31 cellular contexts compared by ENCODE assay signal in genomic region chr11:124331873-124332272, GRCh38. TPM values are rescaled to one million over a fixed set of nuclear protein-coding genes. Genes with fewer than 3 reads are reported as not detected.
DNase-seq lines count a peak whose midpoint lies in the region; ATAC-seq, FAIRE-seq and TF ChIP-seq lines count a peak whose summit lies in the region.
"Had no signal": no experiment of that assay in that cellular context is flagged by ENCODE, and none has a peak within 500 bp of the region (broad histone marks: within the 10 kb centered on the region; RNA-seq: fewer than 3 reads in every experiment).

No MANE protein-coding gene starts in this region.

- TF ChIP-seq RAD21 in HepG2 (CRISPR knock-in tag; IDR thresholded peaks at IDR 0.05) = no peak
- TF ChIP-seq RAD21 in K562 (CRISPR knock-in tag; conservative IDR thresholded peaks at IDR 0.05 in 1 of 2, IDR thresholded peaks at IDR 0.05 in 1 of 2) = no peak

- FAIRE-seq in HepG2 (lab: Jason Lieb, UNC) = no peak
- FAIRE-seq in K562 (lab: Jason Lieb, UNC) = no peak
- FAIRE-seq in islet of Langerhans (lab: Jason Lieb, UNC) = peak; percentile 9
- FAIRE-seq: GM12878, GM12892, GM19239 had no signal

- no peaks in the 10 kb centered on the region for H4K20me1 ChIP-seq in HepG2 (ENCODE audit: insufficient read depth, low read length)
- no peaks in the 10 kb centered on the region for H4K20me1 ChIP-seq in K562 (replicated peaks; ENCODE audit: control insufficient read depth, insufficient read depth, low read length)
- H4K20me1 ChIP-seq: BLaER1 had no signal

- H3K27ac ChIP-seq in HepG2 (ENCODE audit: extremely low read length, insufficient read depth, low read length) = no peak overlapping the region
- no peak overlapping the region for H3K27ac ChIP-seq in right lobe of liver
- H3K27ac ChIP-seq in K562 (ENCODE audit: extremely low read depth, low read depth, low read length) = no peak overlapping the region
- H3K27ac ChIP-seq: 22Rv1, BLaER1 had no signal

- TF ChIP-seq POLR2A in HepG2 (IDR thresholded peaks at IDR 0.05; ENCODE audit: insufficient read depth in 1 of 2, low read depth in 2 of 2, low read length in 2 of 2) (no peak), right lobe of liver (IDR thresholded peaks at IDR 0.05) (no peak), K562 (conservative IDR thresholded peaks at IDR 0.05) (no peak)

- POLR2A ChIA-PET in HepG2 (lab: Yijun Ruan, JAX) (no interaction called here), K562 (lab: Yijun Ruan, JAX) (interaction anchor here (1.2 kb wide), 1 partner anchor 10 kb away, joined by 3 read pairs; no protein-coding TSS in a partner anchor)

- H3K79me2 ChIP-seq in HepG2 (ENCODE audit: insufficient read depth, low read length) = no peaks in the 10 kb centered on the region
- H3K79me2 ChIP-seq in K562 (ENCODE audit: control insufficient read depth, insufficient read depth, low read length) = no peaks in the 10 kb centered on the region

- 0% methylated on average over 3 of the region's 3 CpGs for WGBS in HepG2 (ENCODE audit: low lambda C conversion rate)
- 33% methylated on average over 3 of the region's 3 CpGs for WGBS in right lobe of liver (ENCODE audit: insufficient coverage, low coverage, low lambda C conversion rate, missing lambda C conversion rate)
- 48% methylated on average over 3 of the region's 3 CpGs for WGBS in K562 (ENCODE audit: insufficient coverage, low coverage, missing lambda C conversion rate)

- no peak for TF ChIP-seq EP300 in HepG2 (IDR thresholded peaks at IDR 0.05; ENCODE audit: low read depth in 2 of 2, low read length in 2 of 2)
- no peak for TF ChIP-seq EP300 in HepG2 (CRISPR knock-in tag; IDR thresholded peaks at IDR 0.05; ENCODE audit: borderline replicate concordance)
- no peak for TF ChIP-seq EP300 in K562 (IDR thresholded peaks at IDR 0.05; ENCODE audit: low read length)

- H3K4me1 ChIP-seq in HepG2 (ENCODE audit: insufficient read depth, low read length) = no peaks in the 10 kb centered on the region
- no peaks in the 10 kb centered on the region for H3K4me1 ChIP-seq in right lobe of liver
- no peaks in the 10 kb centered on the region for H3K4me1 ChIP-seq in K562 (replicated peaks in 1 of 2; ENCODE audit: control insufficient read depth in 2 of 2, insufficient read depth in 2 of 2, low read length in 2 of 2)
- H3K4me1 ChIP-seq: BE2C had no signal

- intact Hi-C loops in HepG2 (cut with micrococcal nuclease; ENCODE audit: unreplicated experiment) = no loop called here
- intact Hi-C loops in right lobe of liver (cut with DNase I) = no loop called here
- intact Hi-C loops in K562 (cut with micrococcal nuclease) = loop anchor here (2.0 kb wide), 1 partner anchor 261 kb away; no protein-coding TSS in a partner anchor

- H3K4me2 ChIP-seq in HepG2 (ENCODE audit: low read depth, low read length) = no peak overlapping the region
- H3K4me2 ChIP-seq in K562 (ENCODE audit: insufficient read depth, low read length) = no peak overlapping the region
- H3K4me2 ChIP-seq: BLaER1 had no signal

- H3K4me3 ChIP-seq in HepG2 (replicated peaks in 1 of 3; ENCODE audit: insufficient read depth in 1 of 3, low read depth in 2 of 3, low read length in 3 of 3) = no peak overlapping the region
- no peak overlapping the region for H3K4me3 ChIP-seq in right lobe of liver
- no peak overlapping the region for H3K4me3 ChIP-seq in K562
- H3K4me3 ChIP-seq: BLaER1, GM12878 had no signal

- H3K9ac ChIP-seq in HepG2 (ENCODE audit: insufficient read depth, low read depth, low read length) (no peak overlapping the region), K562 (ENCODE audit: insufficient read depth in 1 of 2, low read depth in 2 of 2, low read length in 2 of 2) (no peak overlapping the region)
- H3K9ac ChIP-seq: BLaER1 had no signal

- H3K36me3 ChIP-seq in HepG2 (replicated peaks in 1 of 2; ENCODE audit: control insufficient read depth in 1 of 2, insufficient read depth in 2 of 2, low read length in 2 of 2) (no peaks in the 10 kb centered on the region), right lobe of liver (no peaks in the 10 kb centered on the region), K562 (ENCODE audit: control insufficient read depth, insufficient read depth, low read length) (no peaks in the 10 kb centered on the region)
- H3K36me3 ChIP-seq: BE2C, BLaER1 had no signal

- H3K27me3 ChIP-seq in HepG2 (ENCODE audit: control insufficient read depth in 1 of 2, insufficient read depth in 2 of 2, low read length in 2 of 2) (no peaks in the 10 kb centered on the region), right lobe of liver (no peaks in the 10 kb centered on the region), K562 (ENCODE audit: control insufficient read depth in 2 of 2, insufficient read depth in 2 of 2, low read length in 2 of 2) (no peaks in the 10 kb centered on the region)
- H3K27me3 ChIP-seq: BE2C, BLaER1 had no signal

- no peaks in the 10 kb centered on the region for H3K9me1 ChIP-seq in K562 (ENCODE audit: control insufficient read depth, insufficient read depth, low read length)

- TF ChIP-seq CTCF in HepG2 (CRISPR knock-in tag; IDR thresholded peaks at IDR 0.05) = no peak
- TF ChIP-seq CTCF in right lobe of liver (IDR thresholded peaks at IDR 0.05) = no peak
- TF ChIP-seq CTCF in K562 (IDR thresholded peaks at IDR 0.05 in 2 of 3, conservative IDR thresholded peaks at IDR 0.05 in 1 of 3; ENCODE audit: insufficient read depth in 2 of 3, low read depth in 1 of 3, low read length in 3 of 3) = no peak

- no peak for ATAC-seq in HepG2
- no peak for ATAC-seq in right lobe of liver
- no peak for ATAC-seq in K562
- no peak for ATAC-seq in GM18502 (IDR thresholded peaks at IDR 0.05; ENCODE audit: poor library complexity, unreplicated experiment)
- ATAC-seq: GM12878 had no signal

- H3K9me3 ChIP-seq in HepG2 (ENCODE audit: low read length) (no peaks in the 10 kb centered on the region), right lobe of liver (no peaks in the 10 kb centered on the region), K562 (replicated peaks; ENCODE audit: control insufficient read depth, insufficient read depth, low read depth, low read length) (no peaks in the 10 kb centered on the region)
- H3K9me3 ChIP-seq: BE2C, BLaER1 had no signal

- in situ Hi-C loops in HepG2 (cut with HindIII; ENCODE audit: extremely low pct_ligation_motif_present, low pct_unique_long_range_greater_than_20kb) (no loop called here), K562 (cut with MboI) (no loop called here)

- no peak for DNase-seq in HepG2 (ENCODE audit: low spot score)
- DNase-seq in right lobe of liver = no peak
- DNase-seq in K562 (ENCODE audit: extremely low read depth in 1 of 4, low spot score in 3 of 4) = no peak
- DNase-seq in NCI-H510A (lab: John Stamatoyannopoulos, UW) = no peak
- DNase-seq: ACHN; BE2C; C1 segment of cervical spinal cord; CD4-positive, alpha-beta memory T cell; CD4-positive, CD25-positive, alpha-beta regulatory T cell; CD8-positive, alpha-beta memory T cell; COR-L47; DMS 273 treated with DMSO at 0.1 percent for 48 hours; DMS153; DMS53; DMS79; DND-41; EL; GDM1 had no signal

- no peak overlapping the region for H2AFZ ChIP-seq in HepG2 (ENCODE audit: low read length)
- no peak overlapping the region for H2AFZ ChIP-seq in K562 (ENCODE audit: low read depth, low read length)

- no TSS peak for BruUV-seq in HepG2 (replicated peaks; lab: Mats Ljungman, UMichigan)
- BruUV-seq in K562 (replicated peaks; lab: Mats Ljungman, UMichigan) = no TSS peak

- CTCF ChIA-PET in HepG2 (lab: Yijun Ruan, JAX; ENCODE audit: low intra/inter-chr PET ratio, low total read pairs) (no interaction called here), K562 (lab: Yijun Ruan, JAX; ENCODE audit: low intra/inter-chr PET ratio) (no interaction called here)

RNA-seq across cellular contexts. Expression of gene OR8D2, which starts 11.9 kb away (rescaled TPM):
- total RNA-seq in HepG2 (2016; rRNA removed; fragmentation: Illumina TruSeq; extraction: Trizol) (not detected in 2 replicates), right lobe of liver (not detected), K562 (2014; rRNA removed) (not detected in 2 replicates), K562 (2014; rRNA removed; fragmentation: Illumina TruSeq; extraction: Trizol) (not detected in 2 replicates), K562 (2015; rRNA removed; fragmentation: Illumina TruSeq; extraction: Trizol) (not detected in 2 replicates), K562 (2021) (not detected in 2 replicates)
- not detected in 2 replicates for total RNA-seq in HepG2 (2016; cell fraction: cytosol; rRNA removed; fragmentation: Illumina TruSeq; extraction: Trizol; ENCODE audit: low read depth)
- total RNA-seq in HepG2 (2016; cell fraction: insoluble cytoplasmic fraction; rRNA removed; fragmentation: Illumina TruSeq; extraction: Trizol) = not detected in 2 replicates
- not detected in 2 replicates for total RNA-seq in HepG2 (2016; cell fraction: membrane; rRNA removed; fragmentation: Illumina TruSeq; extraction: Trizol)
- not detected in 2 replicates for total RNA-seq in HepG2 (2016; cell fraction: nucleus; rRNA removed; fragmentation: Illumina TruSeq; extraction: Trizol)
- polyA plus RNA-seq in HepG2 (2011; rRNA removed) (not detected in 2 replicates), K562 (2011; rRNA removed) (not detected in 2 replicates), K562 (2014; fragmentation: Illumina TruSeq; extraction: Trizol) (not detected in 2 replicates), K562 (2014; fragmentation: Nextera tagmentation; extraction: Ambion mirVana) (under 1 TPM; 0.06 to 0.21 TPM), K562 (2014; rRNA removed) (not detected in 2 replicates)
- not detected in 2 replicates for polyA plus RNA-seq in HepG2 (2011; cell fraction: cytosol; rRNA removed)
- not detected in 2 replicates for polyA plus RNA-seq in HepG2 (2011; cell fraction: nucleus; rRNA removed)
- not detected in 2 replicates for polyA plus RNA-seq in HepG2 (2012)
- polyA plus RNA-seq in HepG2 (2016; cell fraction: cytosol; fragmentation: Illumina TruSeq; extraction: Trizol; ENCODE audit: low read depth) = not detected in 2 replicates
- polyA plus RNA-seq in HepG2 (2016; cell fraction: insoluble cytoplasmic fraction; fragmentation: Illumina TruSeq; extraction: Trizol; ENCODE audit: low read depth) = not detected in 2 replicates
- polyA plus RNA-seq in HepG2 (2016; cell fraction: membrane; fragmentation: Illumina TruSeq; extraction: Trizol; ENCODE audit: low read depth) = not detected in 2 replicates
- polyA plus RNA-seq in HepG2 (2016; cell fraction: nucleus; fragmentation: Illumina TruSeq; extraction: Trizol; ENCODE audit: insufficient read depth, low read depth) = not detected in 2 replicates
- not detected in 2 replicates for polyA minus RNA-seq in HepG2 (2011; rRNA and poly(A)+ RNA removed; ENCODE audit: low replicate concordance)
- not detected in 2 replicates for polyA minus RNA-seq in HepG2 (2011; cell fraction: cytosol; rRNA and poly(A)+ RNA removed)
- polyA minus RNA-seq in HepG2 (2011; cell fraction: nucleus; rRNA and poly(A)+ RNA removed) = not detected in 2 replicates
- not detected in 2 replicates for total RNA-seq in K562 (2011; cell fraction: chromatin; rRNA removed; ENCODE audit: low replicate concordance)
- total RNA-seq in K562 (2011; cell fraction: nucleolus; rRNA removed) = not detected in 2 replicates
- not detected in 2 replicates for total RNA-seq in K562 (2011; cell fraction: nucleoplasm; rRNA removed)
- polyA plus RNA-seq in K562 (2011; cell fraction: cytosol; rRNA removed) = not detected in 2 replicates
- polyA plus RNA-seq in K562 (2011; cell fraction: nucleus; rRNA removed) = not detected in 2 replicates
- 0.12 and 0.15 TPM in 2 replicates for polyA plus RNA-seq in K562 (2012)
- polyA minus RNA-seq in K562 (2011; rRNA and poly(A)+ RNA removed) = not detected in 2 replicates
- polyA minus RNA-seq in K562 (2011; cell fraction: cytosol; rRNA and poly(A)+ RNA removed) = not detected in 2 replicates
- 0.40 TPM in 1 of 2 replicates, not detected in the other for polyA minus RNA-seq in K562 (2011; cell fraction: nucleus; rRNA and poly(A)+ RNA removed)
- total RNA-seq: A172; A673; CD4-positive, alpha-beta memory T cell; CD4-positive, CD25-positive, alpha-beta regulatory T cell; CD8-positive, alpha-beta memory T cell; Daoy; G401; GM12878 had no signal
- polyA plus RNA-seq: AG04450; CD14-positive monocyte; CD4-positive, alpha-beta memory T cell; CD4-positive, CD25-positive, alpha-beta regulatory T cell; CD8-positive, alpha-beta memory T cell; GM12878 had no signal

RNA-seq across cellular contexts. Expression of gene OR8D1, which starts 18.1 kb away (rescaled TPM):
- total RNA-seq in HepG2 (2016; rRNA removed; fragmentation: Illumina TruSeq; extraction: Trizol) (not detected in 2 replicates), right lobe of liver (not detected), K562 (2014; rRNA removed) (not detected in 2 replicates), K562 (2014; rRNA removed; fragmentation: Illumina TruSeq; extraction: Trizol) (not detected in 2 replicates), K562 (2015; rRNA removed; fragmentation: Illumina TruSeq; extraction: Trizol) (not detected in 2 replicates), K562 (2021) (not detected in 2 replicates)
- not detected in 2 replicates for total RNA-seq in HepG2 (2016; cell fraction: cytosol; rRNA removed; fragmentation: Illumina TruSeq; extraction: Trizol; ENCODE audit: low read depth)
- total RNA-seq in HepG2 (2016; cell fraction: insoluble cytoplasmic fraction; rRNA removed; fragmentation: Illumina TruSeq; extraction: Trizol) = not detected in 2 replicates
- not detected in 2 replicates for total RNA-seq in HepG2 (2016; cell fraction: membrane; rRNA removed; fragmentation: Illumina TruSeq; extraction: Trizol)
- not detected in 2 replicates for total RNA-seq in HepG2 (2016; cell fraction: nucleus; rRNA removed; fragmentation: Illumina TruSeq; extraction: Trizol)
- polyA plus RNA-seq in HepG2 (2011; rRNA removed) (not detected in 2 replicates), K562 (2011; rRNA removed) (not detected in 2 replicates), K562 (2014; fragmentation: Illumina TruSeq; extraction: Trizol) (not detected in 2 replicates), K562 (2014; fragmentation: Nextera tagmentation; extraction: Ambion mirVana) (under 1 TPM; 0.08 to 0.55 TPM), K562 (2014; rRNA removed) (not detected in 2 replicates)
- not detected in 2 replicates for polyA plus RNA-seq in HepG2 (2011; cell fraction: cytosol; rRNA removed)
- not detected in 2 replicates for polyA plus RNA-seq in HepG2 (2011; cell fraction: nucleus; rRNA removed)
- not detected in 2 replicates for polyA plus RNA-seq in HepG2 (2012)
- polyA plus RNA-seq in HepG2 (2016; cell fraction: cytosol; fragmentation: Illumina TruSeq; extraction: Trizol; ENCODE audit: low read depth) = not detected in 2 replicates
- not detected in 2 replicates for polyA plus RNA-seq in HepG2 (2016; cell fraction: insoluble cytoplasmic fraction; fragmentation: Illumina TruSeq; extraction: Trizol; ENCODE audit: low read depth)
- not detected in 2 replicates for polyA plus RNA-seq in HepG2 (2016; cell fraction: membrane; fragmentation: Illumina TruSeq; extraction: Trizol; ENCODE audit: low read depth)
- polyA plus RNA-seq in HepG2 (2016; cell fraction: nucleus; fragmentation: Illumina TruSeq; extraction: Trizol; ENCODE audit: insufficient read depth, low read depth) = not detected in 2 replicates
- polyA minus RNA-seq in HepG2 (2011; rRNA and poly(A)+ RNA removed; ENCODE audit: low replicate concordance) = 1.2 TPM in 1 of 2 replicates, not detected in the other
- not detected in 2 replicates for polyA minus RNA-seq in HepG2 (2011; cell fraction: cytosol; rRNA and poly(A)+ RNA removed)
- polyA minus RNA-seq in HepG2 (2011; cell fraction: nucleus; rRNA and poly(A)+ RNA removed) = not detected in 2 replicates
- total RNA-seq in K562 (2011; cell fraction: chromatin; rRNA removed; ENCODE audit: low replicate concordance) = 0.07 TPM in 1 of 2 replicates, not detected in the other
- total RNA-seq in K562 (2011; cell fraction: nucleolus; rRNA removed) = not detected in 2 replicates
- total RNA-seq in K562 (2011; cell fraction: nucleoplasm; rRNA removed) = not detected in 2 replicates
- polyA plus RNA-seq in K562 (2011; cell fraction: cytosol; rRNA removed) = not detected in 2 replicates
- not detected in 2 replicates for polyA plus RNA-seq in K562 (2011; cell fraction: nucleus; rRNA removed)
- polyA plus RNA-seq in K562 (2012) = 0.16 and 0.51 TPM in 2 replicates
- 0.03 TPM in 1 of 2 replicates, not detected in the other for polyA minus RNA-seq in K562 (2011; rRNA and poly(A)+ RNA removed)
- polyA minus RNA-seq in K562 (2011; cell fraction: cytosol; rRNA and poly(A)+ RNA removed) = not detected in 2 replicates
- polyA minus RNA-seq in K562 (2011; cell fraction: nucleus; rRNA and poly(A)+ RNA removed) = 0.11 and 0.13 TPM in 2 replicates
- total RNA-seq: A172; CD4-positive, alpha-beta memory T cell; CD4-positive, CD25-positive, alpha-beta regulatory T cell; CD8-positive, alpha-beta memory T cell; Daoy; G401; GM12878 had no signal
- polyA plus RNA-seq: AG04450; CD14-positive monocyte; CD4-positive, alpha-beta memory T cell; CD4-positive, CD25-positive, alpha-beta regulatory T cell; CD8-positive, alpha-beta memory T cell; GM12878 had no signal

RNA-seq across cellular contexts. Expression of gene OR8B2, which starts 52.4 kb away (rescaled TPM):
- not detected in 2 replicates for total RNA-seq in HepG2 (2016; rRNA removed; fragmentation: Illumina TruSeq; extraction: Trizol)
- total RNA-seq in HepG2 (2016; cell fraction: cytosol; rRNA removed; fragmentation: Illumina TruSeq; extraction: Trizol; ENCODE audit: low read depth) = not detected in 2 replicates
- total RNA-seq in HepG2 (2016; cell fraction: insoluble cytoplasmic fraction; rRNA removed; fragmentation: Illumina TruSeq; extraction: Trizol) = not detected in 2 replicates
- not detected in 2 replicates for total RNA-seq in HepG2 (2016; cell fraction: membrane; rRNA removed; fragmentation: Illumina TruSeq; extraction: Trizol)
- total RNA-seq in HepG2 (2016; cell fraction: nucleus; rRNA removed; fragmentation: Illumina TruSeq; extraction: Trizol) = not detected in 2 replicates
- polyA plus RNA-seq in HepG2 (2011; rRNA removed) = not detected in 2 replicates
- not detected in 2 replicates for polyA plus RNA-seq in HepG2 (2011; cell fraction: cytosol; rRNA removed)
- not detected in 2 replicates for polyA plus RNA-seq in HepG2 (2011; cell fraction: nucleus; rRNA removed)
- not detected in 2 replicates for polyA plus RNA-seq in HepG2 (2012)
- not detected in 2 replicates for polyA plus RNA-seq in HepG2 (2016; cell fraction: cytosol; fragmentation: Illumina TruSeq; extraction: Trizol; ENCODE audit: low read depth)
- polyA plus RNA-seq in HepG2 (2016; cell fraction: insoluble cytoplasmic fraction; fragmentation: Illumina TruSeq; extraction: Trizol; ENCODE audit: low read depth) = not detected in 2 replicates
- polyA plus RNA-seq in HepG2 (2016; cell fraction: membrane; fragmentation: Illumina TruSeq; extraction: Trizol; ENCODE audit: low read depth) = not detected in 2 replicates
- not detected in 2 replicates for polyA plus RNA-seq in HepG2 (2016; cell fraction: nucleus; fragmentation: Illumina TruSeq; extraction: Trizol; ENCODE audit: insufficient read depth, low read depth)
- not detected in 2 replicates for polyA minus RNA-seq in HepG2 (2011; rRNA and poly(A)+ RNA removed; ENCODE audit: low replicate concordance)
- not detected in 2 replicates for polyA minus RNA-seq in HepG2 (2011; cell fraction: cytosol; rRNA and poly(A)+ RNA removed)
- not detected in 2 replicates for polyA minus RNA-seq in HepG2 (2011; cell fraction: nucleus; rRNA and poly(A)+ RNA removed)
- total RNA-seq in right lobe of liver = not detected
- not detected in 2 replicates for total RNA-seq in K562 (2011; cell fraction: chromatin; rRNA removed; ENCODE audit: low replicate concordance)
- not detected in 2 replicates for total RNA-seq in K562 (2011; cell fraction: nucleolus; rRNA removed)
- not detected in 2 replicates for total RNA-seq in K562 (2011; cell fraction: nucleoplasm; rRNA removed)
- total RNA-seq in K562 (2014; rRNA removed) = not detected in 2 replicates
- total RNA-seq in K562 (2014; rRNA removed; fragmentation: Illumina TruSeq; extraction: Trizol) = not detected in 2 replicates
- total RNA-seq in K562 (2015; rRNA removed; fragmentation: Illumina TruSeq; extraction: Trizol) = not detected in 2 replicates
- total RNA-seq in K562 (2021) = not detected in 2 replicates
- not detected in 2 replicates for polyA plus RNA-seq in K562 (2011; rRNA removed)
- not detected in 2 replicates for polyA plus RNA-seq in K562 (2011; cell fraction: cytosol; rRNA removed)
- polyA plus RNA-seq in K562 (2011; cell fraction: nucleus; rRNA removed) = not detected in 2 replicates
- 0.14 TPM in 1 of 2 replicates, not detected in the other for polyA plus RNA-seq in K562 (2012)
- not detected in 2 replicates for polyA plus RNA-seq in K562 (2014; fragmentation: Illumina TruSeq; extraction: Trizol)
- polyA plus RNA-seq in K562 (2014; fragmentation: Nextera tagmentation; extraction: Ambion mirVana) = under 1 TPM in 1 of 2 experiments, not detected in 1; 0.56 TPM
- polyA plus RNA-seq in K562 (2014; rRNA removed) = not detected in 2 replicates
- not detected in 2 replicates for polyA minus RNA-seq in K562 (2011; rRNA and poly(A)+ RNA removed)
- polyA minus RNA-seq in K562 (2011; cell fraction: cytosol; rRNA and poly(A)+ RNA removed) = not detected in 2 replicates
- polyA minus RNA-seq in K562 (2011; cell fraction: nucleus; rRNA and poly(A)+ RNA removed) = not detected in 2 replicates
- total RNA-seq: A172; A673; CD4-positive, alpha-beta memory T cell; CD4-positive, CD25-positive, alpha-beta regulatory T cell; CD8-positive, alpha-beta memory T cell; Daoy; G401; GM12878 had no signal
- polyA plus RNA-seq: AG04450; CD14-positive monocyte; CD4-positive, alpha-beta memory T cell; CD4-positive, CD25-positive, alpha-beta regulatory T cell; CD8-positive, alpha-beta memory T cell; GM12878 had no signal

Comparison
In these comparisons a context has a peak if more than half of its experiments do, and no peak if none do; other contexts are left out.
1. Of the 241 proteins assayed by ChIP-seq in both HepG2 and K562: peak only in HepG2: none; only in K562: MAFG; in both: MAFF and MAFK; in neither: 238.